8 cellular contexts compared by ENCODE assay signal in the genomic region with DNA sequence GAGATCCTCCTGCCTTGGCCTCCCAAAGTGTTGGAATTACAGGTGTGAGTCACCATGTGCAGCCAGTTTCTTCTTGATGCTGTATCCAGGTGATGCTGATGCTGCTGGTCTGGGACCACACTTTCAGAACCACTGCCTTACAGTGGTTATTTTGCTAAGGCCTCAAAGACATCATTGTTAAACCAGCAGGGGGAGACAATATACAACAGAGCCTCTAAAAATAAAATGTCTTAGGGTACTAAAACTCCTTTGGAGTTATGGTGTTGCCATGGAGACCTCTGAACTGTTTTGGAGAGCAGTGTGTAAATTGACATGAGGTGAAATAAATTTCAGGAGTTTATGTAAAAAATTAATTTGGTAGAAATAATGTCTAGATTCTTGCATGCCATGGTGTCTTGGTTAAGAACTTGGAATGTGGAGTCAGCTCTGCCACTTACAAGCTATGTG. TPM values are rescaled to one million over a fixed set of nuclear protein-coding genes. Genes with fewer than 3 reads are reported as not detected.
DNase-seq lines count a peak whose midpoint lies in the region; ATAC-seq and TF ChIP-seq lines count a peak whose summit lies in the region.

No MANE protein-coding gene starts in this region.

- H3K4me3 ChIP-seq in parathyroid adenoma (ENCODE audit: low read depth, low read length): peak overlapping the region; percentile 80

- H3K9me3 Mint-ChIP-seq in activated T-cell treated with anti-CD3 and anti-CD28 coated beads, Interleukin-2, amount 50 U/mL, for 4 hours: no peaks in the 10 kb centered on the region

- peak overlapping the region; percentile 85 for H3K4me3 Mint-ChIP-seq in activated T-cell treated with anti-CD3 and anti-CD28 coated beads, Interleukin-2, amount 50 U/mL, for 4 hours

- DNase-seq in DMS53 (lab: John Stamatoyannopoulos, UW) (peak; percentile 86), NCI-H524 (lab: John Stamatoyannopoulos, UW) (peak; percentile 67 to 86), foreskin melanocyte (peak; percentile 76)
- no peak for DNase-seq in activated T-cell treated with anti-CD3 and anti-CD28 coated beads, Interleukin-2, amount 50 U/mL, for 4 hours

- peak; percentile 44 for ATAC-seq in HG02981 (IDR thresholded peaks at IDR 0.05; ENCODE audit: unreplicated experiment)
- peak; percentile 33 to 36 for ATAC-seq in activated T-cell treated with anti-CD3 and anti-CD28 coated beads, Interleukin-2, amount 50 U/mL, for 4 hours
- ATAC-seq in GM21825 (IDR thresholded peaks at IDR 0.05; ENCODE audit: unreplicated experiment): no peak
- no peak for ATAC-seq in HG03457 (IDR thresholded peaks at IDR 0.05; ENCODE audit: unreplicated experiment)

- H3K4me1 Mint-ChIP-seq in activated T-cell treated with anti-CD3 and anti-CD28 coated beads, Interleukin-2, amount 50 U/mL, for 4 hours (ENCODE audit: low read depth): peaks cover 27% of the 10 kb centered on the region

- no peaks in the 10 kb centered on the region for H3K36me3 ChIP-seq in parathyroid adenoma (ENCODE audit: control insufficient read depth, insufficient read depth, low read length)

- no peaks in the 10 kb centered on the region for H3K27me3 ChIP-seq in parathyroid adenoma (ENCODE audit: control insufficient read depth, insufficient read depth, low read length)

- no peaks in the 10 kb centered on the region for H3K9me3 ChIP-seq in parathyroid adenoma (ENCODE audit: control insufficient read depth, low read length)

- H3K9ac ChIP-seq in parathyroid adenoma: no peak overlapping the region

- peaks cover 6% of the 10 kb centered on the region for H3K27me3 Mint-ChIP-seq in activated T-cell treated with anti-CD3 and anti-CD28 coated beads, Interleukin-2, amount 50 U/mL, for 4 hours (ENCODE audit: low read depth)

- peaks cover 16% of the 10 kb centered on the region for H3K4me1 ChIP-seq in parathyroid adenoma

- H3K27ac ChIP-seq in parathyroid adenoma: peak overlapping the region; percentile 93

- no peak overlapping the region for H2AFZ ChIP-seq in parathyroid adenoma

- no peaks in the 10 kb centered on the region for H3K79me2 ChIP-seq in parathyroid adenoma

- no peaks in the 10 kb centered on the region for H3K36me3 Mint-ChIP-seq in activated T-cell treated with anti-CD3 and anti-CD28 coated beads, Interleukin-2, amount 50 U/mL, for 4 hours (ENCODE audit: insufficient read depth)

- peak overlapping the region; percentile 75 for H3K4me2 ChIP-seq in parathyroid adenoma (ENCODE audit: low read length)

- peak; percentile 80 for TF ChIP-seq CTCF in parathyroid adenoma (IDR thresholded peaks at IDR 0.05)

RNA-seq across cellular contexts. Expression of gene ARG2, which starts 1.1 kb away (rescaled TPM):
- total RNA-seq in activated T-cell treated with anti-CD3 and anti-CD28 coated beads, Interleukin-2, amount 50 U/mL, for 4 hours: 1 to 10 TPM; 3.1 to 4.6 (median 4.3) TPM

RNA-seq across cellular contexts. Expression of gene PIGH, which starts 18.6 kb away (rescaled TPM):
- 10 to 100 TPM; 37.2 to 41.4 (median 39.6) TPM for total RNA-seq in activated T-cell treated with anti-CD3 and anti-CD28 coated beads, Interleukin-2, amount 50 U/mL, for 4 hours

RNA-seq across cellular contexts. Expression of gene VTI1B, which starts 55.8 kb away (rescaled TPM):
- 10 to 100 TPM; 79.2 to 86.8 (median 80.1) TPM for total RNA-seq in activated T-cell treated with anti-CD3 and anti-CD28 coated beads, Interleukin-2, amount 50 U/mL, for 4 hours

Comparison
In these comparisons a context has a peak if more than half of its experiments do, and no peak if none do; other contexts are left out.
1. ATAC-seq: peak in HG02981 (single experiment) and activated T-cell treated with anti-CD3 and anti-CD28 coated beads, Interleukin-2, amount 50 U/mL, for 4 hours (2 of 2); none in GM21825 (single experiment) and HG03457 (single experiment).